9 cellular contexts compared by ENCODE assay signal in genomic region chr6:2563635-2564034, GRCh38.
DNase-seq lines count a peak whose midpoint lies in the region; ATAC-seq and FAIRE-seq lines count a peak whose summit lies in the region.
"Had no signal": no experiment of that assay in that cellular context is flagged by ENCODE, and none has a peak within 500 bp of the region (broad histone marks: within the 10 kb centered on the region; RNA-seq: fewer than 3 reads in every experiment).

No MANE protein-coding gene starts in this region.

- peak; percentile 88 for ATAC-seq in HG02642 (IDR thresholded peaks at IDR 0.05; ENCODE audit: poor library complexity, unreplicated experiment)
- ATAC-seq: HCT116 had no signal

- H4K8ac ChIP-seq in neuronal stem cell (ENCODE audit: low read depth, low read length): no peak overlapping the region

- H2AK5ac ChIP-seq in neuronal stem cell (ENCODE audit: low read depth, low read length): no peak overlapping the region

- H3K27ac ChIP-seq in small intestine (ENCODE audit: low read depth in 1 of 2, low read length in 1 of 2) (no peak overlapping the region), neuronal stem cell (replicated peaks; ENCODE audit: low read length) (no peak overlapping the region)

- H3K27me3 ChIP-seq in small intestine (ENCODE audit: control insufficient read depth in 2 of 2, insufficient read depth in 2 of 2, low read length in 2 of 2) (peaks cover 0 to 2% of the 10 kb centered on the region in 2 donors), neuronal stem cell (ENCODE audit: control insufficient read depth in 3 of 3, insufficient read depth in 3 of 3, low read depth in 1 of 3, low read length in 3 of 3) (peaks cover 0 to 7% (median 0%) of the 10 kb centered on the region in 3 experiments)

- no peak for FAIRE-seq in small intestine (lab: Jason Lieb, UNC)

- no peak overlapping the region for H2BK120ac ChIP-seq in neuronal stem cell (ENCODE audit: low read depth, low read length)

- H3K4me1 ChIP-seq in small intestine (ENCODE audit: control insufficient read depth in 2 of 2, insufficient read depth in 1 of 2, low read depth in 1 of 2, low read length in 1 of 2): no peaks in the 10 kb centered on the region
- H3K4me1 ChIP-seq in neuronal stem cell (ENCODE audit: control insufficient read depth in 2 of 2, insufficient read depth in 1 of 2, low read depth in 1 of 2, low read length in 2 of 2): peaks cover 3% of the 10 kb centered on the region in 2 donors

- DNase-seq in activated CD4-positive, alpha-beta T cell treated with anti-CD3 and anti-CD28 coated beads for 48 hours: peak; percentile 44
- no peak for DNase-seq in activated CD4-positive, alpha-beta T cell treated with anti-CD3 and anti-CD28 coated beads for 4 hours
- peak; percentile 18 for DNase-seq in NCI-H2107 treated with DMSO at 0.1 percent for 48 hours (lab: John Stamatoyannopoulos, UW; ENCODE audit: unreplicated experiment)
- peak; percentile 54 for DNase-seq in small intestine
- no peak for DNase-seq in activated gamma-delta T cell treated with Interleukin-2 at 50 U/mL for 16 hours
- DNase-seq in epidermal melanocyte (ENCODE audit: insufficient read length, low spot score): no peak
- DNase-seq in neuronal stem cell (ENCODE audit: low spot score): no peak

- H3K79me1 ChIP-seq in neuronal stem cell (ENCODE audit: low read depth, low read length): no peaks in the 10 kb centered on the region

- no peak overlapping the region for H2BK15ac ChIP-seq in neuronal stem cell (ENCODE audit: low read length)

- H3K14ac ChIP-seq in neuronal stem cell (ENCODE audit: low read length): no peak overlapping the region

- no peak overlapping the region for H3K4me2 ChIP-seq in neuronal stem cell (ENCODE audit: insufficient read depth, low read length, poor library complexity, severe bottlenecking)

- no peak overlapping the region for H2BK5ac ChIP-seq in neuronal stem cell (ENCODE audit: low read length)

- H3K36me3 ChIP-seq in small intestine (ENCODE audit: control insufficient read depth in 2 of 2, insufficient read depth in 2 of 2, low read length in 2 of 2) (no peaks in the 10 kb centered on the region), neuronal stem cell (replicated peaks in 1 of 2; ENCODE audit: control insufficient read depth in 2 of 2, insufficient read depth in 2 of 2, low read length in 2 of 2) (no peaks in the 10 kb centered on the region)

- H3K18ac ChIP-seq in neuronal stem cell (ENCODE audit: low read length): no peak overlapping the region

- 5 to 34% (median 11%) methylated on average over 6 of the region's 6 CpGs for WGBS in small intestine, 3 donors
- no CpG with 5 or more reads among the region's 6 CpGs for WGBS in neuronal stem cell (ENCODE audit: extremely low coverage in 2 of 2, insufficient read length in 2 of 2, insufficient replicate concordance in 1 of 2), 2 donors

- no peak overlapping the region for H4K91ac ChIP-seq in neuronal stem cell (ENCODE audit: low read depth, low read length, poor library complexity)

- H3K9me3 ChIP-seq in small intestine (ENCODE audit: control insufficient read depth, low read depth) (no peaks in the 10 kb centered on the region), neuronal stem cell (replicated peaks in 1 of 2; ENCODE audit: control insufficient read depth in 2 of 2, insufficient read depth in 1 of 2, low read depth in 1 of 2, low read length in 2 of 2) (no peaks in the 10 kb centered on the region)

- no peak overlapping the region for H3K9ac ChIP-seq in neuronal stem cell (ENCODE audit: low read depth, low read length, poor library complexity)

- H3K4ac ChIP-seq in neuronal stem cell (ENCODE audit: low read length): no peak overlapping the region

- H3K4me3 ChIP-seq in small intestine (ENCODE audit: low read depth in 1 of 2, low read length in 2 of 2) (no peak overlapping the region), neuronal stem cell (ENCODE audit: low read length in 2 of 2) (no peak overlapping the region)

- no peak overlapping the region for H2BK12ac ChIP-seq in neuronal stem cell (ENCODE audit: low read length)

- H3K23ac ChIP-seq in neuronal stem cell (ENCODE audit: low read depth, low read length, poor library complexity): no peak overlapping the region

- no peak overlapping the region for H2AFZ ChIP-seq in neuronal stem cell (ENCODE audit: low read length)

Comparison
In these comparisons a context has a peak if more than half of its experiments do, and no peak if none do; other contexts are left out.
1. DNase-seq: peak in activated CD4-positive, alpha-beta T cell treated with anti-CD3 and anti-CD28 coated beads for 48 hours (single experiment), NCI-H2107 treated with DMSO at 0.1 percent for 48 hours (single experiment) and small intestine (single experiment); none in activated CD4-positive, alpha-beta T cell treated with anti-CD3 and anti-CD28 coated beads for 4 hours (0 of 2), activated gamma-delta T cell treated with Interleukin-2 at 50 U/mL for 16 hours (single experiment), epidermal melanocyte (single experiment) and neuronal stem cell (single experiment).